ENCODE assay signal across 27 cellular contexts in genomic region chr17:49431743-49432142, GRCh38.
"Had no signal": no experiment of that assay in that cellular context is flagged by ENCODE, and none has a peak within 500 bp of the region (broad histone marks: within the 10 kb centered on the region; RNA-seq: fewer than 3 reads in every experiment).

No MANE protein-coding gene starts in this region.

- H3K4me1 Mint-ChIP-seq: memory B cell; naive thymus-derived CD8-positive, alpha-beta T cell had no signal

- H3K4me2 ChIP-seq: hepatocyte, smooth muscle cell had no signal

- H3K4me3 Mint-ChIP-seq: memory B cell; mesothelial cell of epicardium; naive thymus-derived CD8-positive, alpha-beta T cell; nephron progenitor cell had no signal

- H3K9me3 Mint-ChIP-seq: memory B cell; mesothelial cell of epicardium; naive thymus-derived CD8-positive, alpha-beta T cell; nephron progenitor cell had no signal

- H3K9ac ChIP-seq: parathyroid adenoma had no signal

- ATAC-seq: gastrocnemius medialis; left lobe of liver; naive thymus-derived CD8-positive, alpha-beta T cell; sciatic nerve had no signal

- H3K9me3 ChIP-seq: colonic mucosa, gastrocnemius medialis, neutrophil, prostate gland, right atrium auricular region, stomach, thyroid gland, vagina had no signal

- H3K36me3 Mint-ChIP-seq: memory B cell; mesothelial cell of epicardium; naive thymus-derived CD8-positive, alpha-beta T cell had no signal

- H3K27ac Mint-ChIP-seq: memory B cell, mesothelial cell of epicardium, nephron progenitor cell had no signal

- H3K4me1 ChIP-seq: colonic mucosa, gastrocnemius medialis, parathyroid adenoma, prostate gland, right atrium auricular region, thyroid gland, vagina had no signal

- H3K36me3 ChIP-seq: colonic mucosa, gastrocnemius medialis, neutrophil, prostate gland, right atrium auricular region, stomach, thyroid gland, vagina had no signal

- DNase-seq: colonic mucosa; dermis blood vessel endothelial cell; effector memory CD4-positive, alpha-beta T cell; foreskin fibroblast; gastrocnemius medialis; kidney; naive thymus-derived CD8-positive, alpha-beta T cell; nephron progenitor cell; stimulated activated CD4-positive, alpha-beta T cell treated with anti-CD3 and anti-CD28 coated beads, Interleukin-12 subunit alpha, Interleukin-12 subunit beta, amount 100 ng/mL, for 4 hours; stimulated activated CD4-positive, alpha-beta T cell treated with anti-CD3 and anti-CD28 coated beads, Interleukin-1b, Interleukin-23, amount 100 ng/mL, for 48 hours; stimulated activated CD4-positive, alpha-beta T cell treated with anti-CD3 and anti-CD28 coated beads, Interleukin-4, amount 100 ng/mL, for 1 hour; stimulated activated CD8-positive, alpha-beta memory T cell treated with anti-CD3 and anti-CD28 coated beads, Interleukin-4, amount 100 ng/mL, for 48 hours; stimulated activated naive CD4-positive, alpha-beta T cell; stomach; thyroid gland had no signal

- H3K27me3 ChIP-seq: colonic mucosa, gastrocnemius medialis, hepatocyte, right atrium auricular region, thyroid gland, vagina had no signal

- H3K4me3 ChIP-seq: colonic mucosa, gastrocnemius medialis, hepatocyte, lung, prostate gland, right atrium auricular region, smooth muscle cell, stomach, thyroid gland, vagina had no signal

- H3K27ac ChIP-seq: colonic mucosa, gastrocnemius medialis, hepatocyte, neutrophil, parathyroid adenoma, prostate gland, right atrium auricular region, stomach, thyroid gland, vagina had no signal
